Comparison of ENCODE assay signal across 2 cellular contexts in genomic region chr17:48238933-48239602, GRCh38.
A peak's percentile ranks its signal among the peaks of the same experiment; 100 is the strongest.
TF ChIP-seq lines count a peak whose summit lies in the region.

No MANE protein-coding gene starts in this region.

TF ChIP-seq in HEK293, 187 proteins besides CTCF, POLR2A, EP300 and RAD21 (continued from another document and continues in another):
- TF ChIP-seq ZNF335 (tag by site-specific recombination; conservative IDR thresholded peaks at IDR 0.05) (peak; percentile 43), ZNF645 (tag by site-specific recombination; IDR thresholded peaks at IDR 0.05) (peak; percentile 20; the same call in 1 of the 2 replicates), ZSCAN30 (tag by site-specific recombination; IDR thresholded peaks at IDR 0.05) (peak; percentile 86), KLF9 (tag by site-specific recombination; IDR thresholded peaks at IDR 0.05; ENCODE audit: low read depth) (no peak), ZFHX2 (tag by site-specific recombination; conservative IDR thresholded peaks at IDR 0.05) (no peak), ZEB2 (tag by site-specific recombination; IDR thresholded peaks at IDR 0.05) (peak; percentile 58), ZNF785 (tag by site-specific recombination; IDR thresholded peaks at IDR 0.05) (no peak), BCL11B (tag by site-specific recombination; IDR thresholded peaks at IDR 0.05; ENCODE audit: low read depth) (peak; percentile 77), YY1 (tag by site-specific recombination; IDR thresholded peaks at IDR 0.05) (peak; percentile 32; the same call in 1 of the 2 replicates), KLF10 (tag by site-specific recombination; IDR thresholded peaks at IDR 0.05) (peak; percentile 66; the same call in 1 of the 2 replicates), ZBTB6 (tag by site-specific recombination; IDR thresholded peaks at IDR 0.05) (no peak), ZNF140 (tag by site-specific recombination; IDR thresholded peaks at IDR 0.05) (no peak), ZXDB (tag by site-specific recombination; IDR thresholded peaks at IDR 0.05) (peak; percentile 79), ZNF600 (tag by site-specific recombination; IDR thresholded peaks at IDR 0.05) (peak; percentile 16; the same call in 1 of the 2 replicates), MZF1 (tag by site-specific recombination; IDR thresholded peaks at IDR 0.05; ENCODE audit: borderline replicate concordance) (peak; percentile 98), PATZ1 (tag by site-specific recombination; IDR thresholded peaks at IDR 0.05) (no peak), ZBTB44 (tag by site-specific recombination; IDR thresholded peaks at IDR 0.05) (0 out of 2 replicates have a peak, but pooled peaks have one; percentile 34), ZBTB48 (tag by site-specific recombination; IDR thresholded peaks at IDR 0.05) (no peak), ZNF843 (tag by site-specific recombination; IDR thresholded peaks at IDR 0.05) (peak; percentile 93), ZNF423 (tag by site-specific recombination; IDR thresholded peaks at IDR 0.05) (0 out of 2 replicates have a peak, but pooled peaks have one; percentile 31), ZNF596 (tag by site-specific recombination; IDR thresholded peaks at IDR 0.05) (peak; percentile 30), ZNF292 (tag by site-specific recombination; IDR thresholded peaks at IDR 0.05; ENCODE audit: borderline replicate concordance, low read depth) (no peak), FEZF1 (tag by site-specific recombination; IDR thresholded peaks at IDR 0.05) (peak; percentile 86)
- TF ChIP-seq, protein P1, sequence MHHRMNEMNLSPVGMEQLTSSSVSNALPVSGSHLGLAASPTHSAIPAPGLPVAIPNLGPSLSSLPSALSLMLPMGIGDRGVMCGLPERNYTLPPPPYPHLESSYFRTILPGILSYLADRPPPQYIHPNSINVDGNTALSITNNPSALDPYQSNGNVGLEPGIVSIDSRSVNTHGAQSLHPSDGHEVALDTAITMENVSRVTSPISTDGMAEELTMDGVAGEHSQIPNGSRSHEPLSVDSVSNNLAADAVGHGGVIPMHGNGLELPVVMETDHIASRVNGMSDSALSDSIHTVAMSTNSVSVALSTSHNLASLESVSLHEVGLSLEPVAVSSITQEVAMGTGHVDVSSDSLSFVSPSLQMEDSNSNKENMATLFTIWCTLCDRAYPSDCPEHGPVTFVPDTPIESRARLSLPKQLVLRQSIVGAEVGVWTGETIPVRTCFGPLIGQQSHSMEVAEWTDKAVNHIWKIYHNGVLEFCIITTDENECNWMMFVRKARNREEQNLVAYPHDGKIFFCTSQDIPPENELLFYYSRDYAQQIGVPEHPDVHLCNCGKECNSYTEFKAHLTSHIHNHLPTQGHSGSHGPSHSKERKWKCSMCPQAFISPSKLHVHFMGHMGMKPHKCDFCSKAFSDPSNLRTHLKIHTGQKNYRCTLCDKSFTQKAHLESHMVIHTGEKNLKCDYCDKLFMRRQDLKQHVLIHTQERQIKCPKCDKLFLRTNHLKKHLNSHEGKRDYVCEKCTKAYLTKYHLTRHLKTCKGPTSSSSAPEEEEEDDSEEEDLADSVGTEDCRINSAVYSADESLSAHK (tag by site-specific recombination; IDR thresholded peaks at IDR 0.05): peak; percentile 76

TF ChIP-seq in GM23338, 12 proteins besides CTCF, POLR2A, EP300 and RAD21 (continued from another document):
- TF ChIP-seq REST (IDR thresholded peaks at IDR 0.05; ENCODE audit: unreplicated experiment) (no peak), JUNB (IDR thresholded peaks at IDR 0.05; ENCODE audit: unreplicated experiment) (no peak), ZNF331 (CRISPR knock-in tag; IDR thresholded peaks at IDR 0.05; ENCODE audit: low read depth) (no peak), ZNF462 (CRISPR knock-in tag; IDR thresholded peaks at IDR 0.05) (no peak), POLR2AphosphoS5 (IDR thresholded peaks at IDR 0.05; ENCODE audit: low read depth) (no peak), STAT1 (IDR thresholded peaks at IDR 0.05; ENCODE audit: unreplicated experiment) (no peak), EZH2 (IDR thresholded peaks at IDR 0.05; ENCODE audit: low read depth, unreplicated experiment) (no peak), EZH2phosphoT487 (IDR thresholded peaks at IDR 0.05; ENCODE audit: unreplicated experiment) (no peak), NANOG (IDR thresholded peaks at IDR 0.05; ENCODE audit: borderline replicate concordance) (no peak), CREB1 (CRISPR knock-in tag; IDR thresholded peaks at IDR 0.05; ENCODE audit: low read depth) (no peak)
- TF ChIP-seq, protein P2, sequence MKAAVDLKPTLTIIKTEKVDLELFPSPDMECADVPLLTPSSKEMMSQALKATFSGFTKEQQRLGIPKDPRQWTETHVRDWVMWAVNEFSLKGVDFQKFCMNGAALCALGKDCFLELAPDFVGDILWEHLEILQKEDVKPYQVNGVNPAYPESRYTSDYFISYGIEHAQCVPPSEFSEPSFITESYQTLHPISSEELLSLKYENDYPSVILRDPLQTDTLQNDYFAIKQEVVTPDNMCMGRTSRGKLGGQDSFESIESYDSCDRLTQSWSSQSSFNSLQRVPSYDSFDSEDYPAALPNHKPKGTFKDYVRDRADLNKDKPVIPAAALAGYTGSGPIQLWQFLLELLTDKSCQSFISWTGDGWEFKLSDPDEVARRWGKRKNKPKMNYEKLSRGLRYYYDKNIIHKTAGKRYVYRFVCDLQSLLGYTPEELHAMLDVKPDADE (IDR thresholded peaks at IDR 0.05): no peak
TF ChIP-seq in GM23338: peak in this region for 0.
